Comparison of ENCODE assay signal across 29 cellular contexts in genomic region chr16:80263181-80263823, GRCh38.
"Had no signal": no experiment of that assay in that cellular context is flagged by ENCODE, and none has a peak within 500 bp of the region (broad histone marks: within the 10 kb centered on the region; RNA-seq: fewer than 3 reads in every experiment).

No MANE protein-coding gene starts in this region.

- H3K4me3 ChIP-seq: Peyer's patch, SJSA1 had no signal

- DNase-seq: activated CD4-positive, alpha-beta memory T cell treated with anti-CD3 and anti-CD28 coated beads, Interleukin-2, amount 10 ng/mL, durations not matched to agents 7 days and 5 days; activated CD4-positive, alpha-beta T cell treated with anti-CD3 and anti-CD28 coated beads for 1 hour; activated CD4-positive, alpha-beta T cell treated with anti-CD3 and anti-CD28 coated beads for 48 hours; activated CD4-positive, CD25-positive, alpha-beta regulatory T cell; activated CD8-positive, alpha-beta memory T cell treated with anti-CD3 and anti-CD28 coated beads for 24 hours; activated CD8-positive, alpha-beta memory T cell treated with anti-CD3 and anti-CD28 coated beads, Interleukin-2, amount 10 ng/mL, durations not matched to agents 7 days and 5 days; activated CD8-positive, alpha-beta memory T cell treated with anti-CD3 and anti-CD28 coated beads, Interleukin-2, amount 50 U/mL, for 48 hours; activated effector memory CD4-positive, alpha-beta T cell treated with Interleukin-2 at 50 U/mL for 16 hours; activated naive CD4-positive, alpha-beta T cell treated with anti-CD3 and anti-CD28 coated beads, Interleukin-2, amount 10 ng/mL, durations not matched to agents 7 days and 5 days; activated naive CD8-positive, alpha-beta T cell treated with anti-CD3 and anti-CD28 coated beads, Interleukin-2, amount 50 U/mL, for 24 hours; activated T-cell treated with anti-CD3 and anti-CD28 coated beads, Interleukin-2, amount 50 U/mL, for 48 hours; anterior cingulate cortex; brain microvascular endothelial cell; central memory CD4-positive, alpha-beta T cell; NCI-H146; NCI-H187; NCI-H2029 treated with DMSO at 0.1 percent for 48 hours; NCI-H2107; NCI-H510A; NCI-H526; NCI-H748 treated with DMSO at 0.1 percent for 48 hours; NK-92 treated with Interleukin-12 subunit alpha and Interleukin-12 subunit beta, amount 100 ng/mL, for 24 hours; PC-3; Peyer's patch; RPMI8226; SHP77 treated with DMSO at 0.1 percent for 48 hours; T1000; WERI-Rb-1 had no signal
